ENCODE assay signal across 29 cellular contexts in the genomic region with DNA sequence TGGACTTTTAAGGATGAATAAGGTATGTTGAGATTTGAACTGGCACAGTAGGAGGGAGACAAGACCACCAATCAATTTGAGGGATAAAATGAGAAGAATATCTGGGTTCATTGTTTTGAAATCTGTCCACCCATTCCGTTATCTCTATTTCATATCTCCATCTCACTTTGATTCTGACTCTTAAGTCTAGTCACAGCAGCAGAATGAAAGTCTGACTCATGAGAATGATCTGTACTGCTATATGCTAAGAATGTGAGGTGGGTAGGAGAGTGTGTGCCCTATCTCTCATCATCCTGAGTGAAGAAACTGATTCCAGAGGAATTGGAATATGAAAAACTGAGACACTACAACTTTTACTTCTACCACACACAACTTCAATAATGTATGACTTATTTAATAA.
DNase-seq lines count a peak whose midpoint lies in the region; ATAC-seq, FAIRE-seq and TF ChIP-seq lines count a peak whose summit lies in the region.
"Had no signal": no experiment of that assay in that cellular context is flagged by ENCODE, and none has a peak within 500 bp of the region (broad histone marks: within the 10 kb centered on the region; RNA-seq: fewer than 3 reads in every experiment).

No MANE protein-coding gene starts in this region.

- no peak overlapping the region for H3K4me3 ChIP-seq in AG10803 (ENCODE audit: low read length)
- H3K4me3 ChIP-seq in bronchial epithelial cell (ENCODE audit: low read depth, low read length), result no peak overlapping the region
- H3K4me3 ChIP-seq: body of pancreas, colonic mucosa, HAP-1, left lung, ovary, PC-9, SJSA1, stomach, tibial nerve had no signal

- DNase-seq in AG10803 (ENCODE audit: low read depth), result peak; percentile 22
- DNase-seq in M059J (ENCODE audit: low read depth), result peak; percentile 77
- DNase-seq in bronchial epithelial cell (ENCODE audit: low read depth), result peak; percentile 88
- peak; percentile 12 for DNase-seq in kidney glomerular epithelial cell (lab: John Stamatoyannopoulos, UW)
- DNase-seq in activated CD4-positive, alpha-beta T cell treated with anti-CD3 and anti-CD28 coated beads, Interleukin-2, amount 50 U/mL, for 48 hours, result no peak
- no peak for DNase-seq in nucleus accumbens (lab: John Stamatoyannopoulos, UW)
- no peak for DNase-seq in NCI-H526 treated with DMSO at 0.1 percent for 48 hours (lab: John Stamatoyannopoulos, UW)
- DNase-seq: activated CD4-positive, alpha-beta T cell treated with anti-CD3 and anti-CD28 coated beads, Interleukin-2, amount 10 ng/mL, durations not matched to agents 7 days and 5 days; activated naive CD8-positive, alpha-beta T cell treated with anti-CD3 and anti-CD28 coated beads for 36 hours; body of pancreas; C1 segment of cervical spinal cord; Calu3; colonic mucosa; Karpas-422; left lung; midbrain; natural killer cell; NCI-H1048; NCI-H187 treated with DMSO at 0.1 percent for 48 hours; NCI-H345; ovary; PC-9; right cardiac atrium; stomach; T-helper 2 cell had no signal

- no peak for TF ChIP-seq CTCF in AG10803 (conservative IDR thresholded peaks at IDR 0.05; ENCODE audit: low read length)
- no peak for TF ChIP-seq CTCF in bronchial epithelial cell (IDR thresholded peaks at IDR 0.05; ENCODE audit: insufficient read depth, low read length, severe bottlenecking)

- H3K27me3 ChIP-seq in bronchial epithelial cell (ENCODE audit: control insufficient read depth, insufficient read depth, low read length), result no peaks in the 10 kb centered on the region
- H3K27me3 ChIP-seq: body of pancreas, colonic mucosa, left lung, ovary, SJSA1, stomach, tibial nerve had no signal

- FAIRE-seq in bronchial epithelial cell (lab: Jason Lieb, UNC), result no peak

- H3K36me3 ChIP-seq in bronchial epithelial cell (ENCODE audit: control insufficient read depth, insufficient read depth, low read length), result no peaks in the 10 kb centered on the region
- H3K36me3 ChIP-seq: colonic mucosa, HAP-1, left lung, ovary, SJSA1, stomach, tibial nerve had no signal

- no peak for ATAC-seq in HG03025 (IDR thresholded peaks at IDR 0.05; ENCODE audit: low FRiP score, unreplicated experiment)
- ATAC-seq: body of pancreas, left lung, natural killer cell, right cardiac atrium had no signal

Comparison
In these comparisons a context has a peak if more than half of its experiments do, and no peak if none do; other contexts are left out.
1. DNase-seq: peak in AG10803 (single experiment), M059J (single experiment), bronchial epithelial cell (single experiment) and kidney glomerular epithelial cell (single experiment); none in activated CD4-positive, alpha-beta T cell treated with anti-CD3 and anti-CD28 coated beads, Interleukin-2, amount 50 U/mL, for 48 hours (0 of 2), nucleus accumbens (0 of 56) and NCI-H526 treated with DMSO at 0.1 percent for 48 hours (single experiment).